Comparison of ENCODE assay signal across 8 cellular contexts in genomic region chr2:174605687-174606086, GRCh38. TPM values are rescaled to one million over a fixed set of nuclear protein-coding genes. Genes with fewer than 3 reads are reported as not detected.
DNase-seq lines count a peak whose midpoint lies in the region; ATAC-seq and TF ChIP-seq lines count a peak whose summit lies in the region.

No MANE protein-coding gene starts in this region.

- H3K4me2 ChIP-seq in KMS-11, result peak overlapping the region; percentile 86

- POLR2A ChIA-PET in CD8-positive, alpha-beta memory T cell (lab: Charles Lee), result interaction anchor here (1.6 kb wide), 1 partner anchor 78 kb away, joined by 4 read pairs; no protein-coding TSS in a partner anchor

- H3K36me3 Mint-ChIP-seq in CD8-positive, alpha-beta memory T cell, result peaks cover 0 to 36% (median 6%) of the 10 kb centered on the region in 3 donors
- peaks cover 12 to 24% of the 10 kb centered on the region in 2 donors for H3K36me3 Mint-ChIP-seq in activated naive CD4-positive, alpha-beta T cell treated with anti-CD3 and anti-CD28 coated beads, Interleukin-2, amount 50 U/mL, for 72 hours

- H3K36me3 ChIP-seq in CD8-positive, alpha-beta memory T cell (ENCODE audit: insufficient read depth, low read length), result no peaks in the 10 kb centered on the region
- H3K36me3 ChIP-seq in KMS-11 (ENCODE audit: insufficient read depth) (no peaks in the 10 kb centered on the region), lower lobe of right lung (no peaks in the 10 kb centered on the region)

- no peaks in the 10 kb centered on the region for H3K27me3 ChIP-seq in CD8-positive, alpha-beta memory T cell (ENCODE audit: insufficient read depth, low read length, poor library complexity, severe bottlenecking)
- H3K27me3 ChIP-seq in KMS-11 (ENCODE audit: insufficient read depth, low read depth) (no peaks in the 10 kb centered on the region), lower lobe of right lung (ENCODE audit: low read depth) (no peaks in the 10 kb centered on the region)

- no peak overlapping the region for H3K4me3 ChIP-seq in CD8-positive, alpha-beta memory T cell (ENCODE audit: low read length)
- H3K4me3 ChIP-seq in KMS-11 (IDR thresholded peaks at IDR 0.05; ENCODE audit: insufficient read depth, low read depth, low read length), result no peak overlapping the region
- H3K4me3 ChIP-seq in lower lobe of right lung, result no peak overlapping the region

- peak overlapping the region; percentile 60 to 99 (median 91) for H3K27ac Mint-ChIP-seq in CD8-positive, alpha-beta memory T cell
- peak overlapping the region; percentile 89 to 93 for H3K27ac Mint-ChIP-seq in activated naive CD4-positive, alpha-beta T cell treated with anti-CD3 and anti-CD28 coated beads, Interleukin-2, amount 50 U/mL, for 72 hours

- H3K4me1 Mint-ChIP-seq in CD8-positive, alpha-beta memory T cell, result peaks cover 79 to 94% (median 93%) of the 10 kb centered on the region in 3 donors

- ATAC-seq in activated naive CD4-positive, alpha-beta T cell treated with anti-CD3 and anti-CD28 coated beads, Interleukin-2, amount 50 U/mL, for 72 hours, result no peak
- ATAC-seq in lower lobe of right lung, result no peak

- no peaks in the 10 kb centered on the region for H3K9me3 ChIP-seq in CD8-positive, alpha-beta memory T cell (ENCODE audit: low read length)
- no peaks in the 10 kb centered on the region for H3K9me3 ChIP-seq in lower lobe of right lung

- no peak overlapping the region for H3K9ac ChIP-seq in KMS-11

- H3K79me2 ChIP-seq in KMS-11 (ENCODE audit: insufficient read depth, low read depth), result 0 out of 2 replicates have a peak, but pooled peaks cover 7% of the 10 kb centered on the region

- CTCF ChIA-PET in CD8-positive, alpha-beta memory T cell (lab: Charles Lee), result interaction anchor here (1.0 to 2.7 kb wide), 7 partner anchors 8 to 82 kb away, joined by 3 to 13 read pairs (median 5); partner anchors contain the start of gene WIPF1

- peak overlapping the region in 1 of 7 donors; percentile 20 for H3K4me3 Mint-ChIP-seq in CD8-positive, alpha-beta memory T cell

- H2AFZ ChIP-seq in KMS-11 (ENCODE audit: low read depth), result no peak overlapping the region

- DNase-seq in CD8-positive, alpha-beta memory T cell, result peak in 1 of 5 donors; percentile 35
- DNase-seq in activated naive CD4-positive, alpha-beta T cell treated with anti-CD3 and anti-CD28 coated beads, Interleukin-2, amount 50 U/mL, for 72 hours (ENCODE audit: low spot score in 2 of 2), result no peak
- no peak for DNase-seq in lower lobe of right lung
- DNase-seq in superior temporal gyrus (ENCODE audit: extremely low spot score), result no peak
- DNase-seq in epidermal melanocyte (ENCODE audit: insufficient read length, low spot score), result no peak
- no peak for DNase-seq in NCI-H1048 (lab: John Stamatoyannopoulos, UW)
- no peak for DNase-seq in NCI-H1105 (lab: John Stamatoyannopoulos, UW)

- peaks cover 79% of the 10 kb centered on the region for H3K4me1 ChIP-seq in CD8-positive, alpha-beta memory T cell (ENCODE audit: insufficient read depth, low read length)
- H3K4me1 ChIP-seq in KMS-11 (ENCODE audit: low read depth, poor library complexity, severe bottlenecking) (peaks cover 85% of the 10 kb centered on the region), lower lobe of right lung (peaks cover 36% of the 10 kb centered on the region)

- TF ChIP-seq CTCF in KMS-11 (conservative IDR thresholded peaks at IDR 0.05; ENCODE audit: low read depth, low read length), result no peak; the same call in 1 of the 2 replicates
- peak; percentile 25 for TF ChIP-seq CTCF in lower lobe of right lung (IDR thresholded peaks at IDR 0.05)

- H3K27ac ChIP-seq in CD8-positive, alpha-beta memory T cell (ENCODE audit: low read depth, low read length), result no peak overlapping the region
- H3K27ac ChIP-seq in KMS-11, result peak overlapping the region; percentile 94; the same call in 1 of the 2 replicates
- no peak overlapping the region for H3K27ac ChIP-seq in lower lobe of right lung

- no peaks in the 10 kb centered on the region for H3K27me3 Mint-ChIP-seq in CD8-positive, alpha-beta memory T cell

- intact Hi-C loops in lower lobe of right lung (cut with DNase I), result no loop called here

- H4K20me1 ChIP-seq in KMS-11 (ENCODE audit: insufficient read depth), result no peaks in the 10 kb centered on the region

- H3K9me3 Mint-ChIP-seq in CD8-positive, alpha-beta memory T cell, result no peaks in the 10 kb centered on the region
- H3K9me3 Mint-ChIP-seq in activated naive CD4-positive, alpha-beta T cell treated with anti-CD3 and anti-CD28 coated beads, Interleukin-2, amount 50 U/mL, for 72 hours, result no peaks in the 10 kb centered on the region

RNA-seq across cellular contexts. Expression of gene WIPF1, which starts 8.1 kb away (rescaled TPM):
- 100 to 1,000 TPM; 317 to 326 TPM for total RNA-seq in CD8-positive, alpha-beta memory T cell
- 200 TPM for polyA plus RNA-seq in CD8-positive, alpha-beta memory T cell
- total RNA-seq in activated naive CD4-positive, alpha-beta T cell treated with anti-CD3 and anti-CD28 coated beads, Interleukin-2, amount 50 U/mL, for 72 hours, result 100 to 1,000 TPM; 138 to 262 TPM
- 84.4 TPM for total RNA-seq in lower lobe of right lung
